Comparison of ENCODE assay signal across 9 cellular contexts in genomic region chr9:107274953-107275422, GRCh38. TPM values are rescaled to one million over a fixed set of nuclear protein-coding genes. Genes with fewer than 3 reads are reported as not detected.
DNase-seq lines count a peak whose midpoint lies in the region; ATAC-seq and TF ChIP-seq lines count a peak whose summit lies in the region.
"Had no signal": no experiment of that assay in that cellular context is flagged by ENCODE, and none has a peak within 500 bp of the region (broad histone marks: within the 10 kb centered on the region; RNA-seq: fewer than 3 reads in every experiment).

No MANE protein-coding gene starts in this region.

- DNase-seq in AG09309 (ENCODE audit: low read depth) (peak; percentile 99), brain microvascular endothelial cell (peak; percentile 98), left colon (no peak), H9 (no peak)
- DNase-seq: DND-41 had no signal

- H3K9ac ChIP-seq in KMS-11 = no peak overlapping the region
- H3K9ac ChIP-seq in H9 (ENCODE audit: extremely low read depth, insufficient read length, low read length) = no peak overlapping the region

- no peaks in the 10 kb centered on the region for H3K23me2 ChIP-seq in H9 (ENCODE audit: insufficient read length, low read depth, low read length, poor library complexity, severe bottlenecking)

- no peak overlapping the region for H3K23ac ChIP-seq in H9 (ENCODE audit: insufficient read length, low read depth, low read length)

- no peak overlapping the region for H2AK5ac ChIP-seq in H9 (ENCODE audit: insufficient read length, low read length)

- no peaks in the 10 kb centered on the region for H4K20me1 ChIP-seq in KMS-11 (ENCODE audit: insufficient read depth)
- no peaks in the 10 kb centered on the region for H4K20me1 ChIP-seq in H9 (ENCODE audit: control insufficient read depth, insufficient read depth, insufficient read length)

- ATAC-seq in HG02642 (IDR thresholded peaks at IDR 0.05; ENCODE audit: poor library complexity, unreplicated experiment) = no peak
- ATAC-seq in left colon = no peak
- no peak for ATAC-seq in HG03439 (IDR thresholded peaks at IDR 0.05; ENCODE audit: unreplicated experiment)

- no peak overlapping the region for H3T11ph ChIP-seq in H9 (ENCODE audit: low read length)

- H4K5ac ChIP-seq in H9 (ENCODE audit: insufficient read length, low read depth, low read length) = no peak overlapping the region

- H2BK12ac ChIP-seq in H9 (ENCODE audit: insufficient read length, low read depth, low read length) = no peak overlapping the region

- no peak overlapping the region for H3K14ac ChIP-seq in H9 (ENCODE audit: insufficient read depth, low read length)

- in situ Hi-C loops in brain microvascular endothelial cell (cut with HindIII; ENCODE audit: low pct_ligation_motif_present, low sequenced_read_pairs) = no loop called here

- no peak overlapping the region for H3K4ac ChIP-seq in H9 (ENCODE audit: low read depth, low read length)

- peak overlapping the region; percentile 14; the same call in 1 of the 2 replicates for H3K4me2 ChIP-seq in KMS-11
- H3K4me2 ChIP-seq in H9 (ENCODE audit: insufficient read depth, insufficient read length, low read length) = no peak overlapping the region

- H3K27ac ChIP-seq in KMS-11 = no peak overlapping the region
- peak overlapping the region; percentile 45 for H3K27ac ChIP-seq in brain microvascular endothelial cell
- H3K27ac ChIP-seq in mesodermal cell (ENCODE audit: low read depth, low read length, severe bottlenecking) = peak overlapping the region; percentile 62
- H3K27ac ChIP-seq in H9 (ENCODE audit: insufficient read length, low read depth, low read length) = no peak overlapping the region

- H3K27me3 Mint-ChIP-seq in H9 (ENCODE audit: low read depth) = no peaks in the 10 kb centered on the region; the same call in 1 of the 2 replicates

- H3K56ac ChIP-seq in H9 (ENCODE audit: insufficient read length, low read depth, low read length) = no peak overlapping the region

- H3K4me1 Mint-ChIP-seq in H9 = peaks cover 14% of the 10 kb centered on the region in 2 experiments

- H3K79me2 ChIP-seq in KMS-11 (ENCODE audit: insufficient read depth, low read depth) (no peaks in the 10 kb centered on the region), H9 (ENCODE audit: insufficient read depth, low read length) (no peaks in the 10 kb centered on the region)

- H4K8ac ChIP-seq in H9 (replicated peaks; ENCODE audit: insufficient read length, low read depth, low read length) = no peak overlapping the region

- H3K79me1 ChIP-seq in H9 (ENCODE audit: insufficient read depth, low read depth, low read length, poor library complexity, severe bottlenecking) = no peaks in the 10 kb centered on the region

- H3K36me3 Mint-ChIP-seq in H9 (ENCODE audit: insufficient read depth in 1 of 3, low read depth in 3 of 3) = no peaks in the 10 kb centered on the region

- WGBS in mesodermal cell (ENCODE audit: insufficient coverage in 2 of 2), 2 experiments = 75 to 95% methylated on average over 4 of the region's 4 CpGs
- no CpG with 5 or more reads among the region's 4 CpGs for WGBS in H9 (ENCODE audit: extremely low coverage, insufficient read length, low lambda C conversion rate)

- no peak overlapping the region for H3K27ac Mint-ChIP-seq in H9

- no peak overlapping the region for H2BK5ac ChIP-seq in H9 (ENCODE audit: insufficient read length, low read length)

- H2BK20ac ChIP-seq in H9 (ENCODE audit: low read depth, low read length, poor library complexity, severe bottlenecking) = no peak overlapping the region

- H2AFZ ChIP-seq in KMS-11 (ENCODE audit: low read depth) (no peak overlapping the region), H9 (ENCODE audit: low read length) (no peak overlapping the region)

- no peaks in the 10 kb centered on the region for H3K9me3 ChIP-seq in mesodermal cell (ENCODE audit: control insufficient read depth, low read length)
- no peaks in the 10 kb centered on the region for H3K9me3 ChIP-seq in H9 (ENCODE audit: control insufficient read depth, low read depth, low read length)

- H3K27me3 ChIP-seq in KMS-11 (ENCODE audit: insufficient read depth, low read depth) = no peaks in the 10 kb centered on the region
- H3K27me3 ChIP-seq in brain microvascular endothelial cell (replicated peaks) = no peaks in the 10 kb centered on the region
- H3K27me3 ChIP-seq in H9 (ENCODE audit: insufficient read depth, low read length) = no peaks in the 10 kb centered on the region

- TF ChIP-seq CTCF in AG09309 (IDR thresholded peaks at IDR 0.05; ENCODE audit: control insufficient read depth, insufficient read depth, low read depth, low read length, missing control alignments) = no peak
- no peak for TF ChIP-seq CTCF in KMS-11 (conservative IDR thresholded peaks at IDR 0.05; ENCODE audit: low read depth, low read length)
- TF ChIP-seq CTCF in brain microvascular endothelial cell (IDR thresholded peaks at IDR 0.05; ENCODE audit: low read depth, low read length, missing control alignments) = no peak
- no peak for TF ChIP-seq CTCF in H9 (conservative IDR thresholded peaks at IDR 0.05)

- H3K9me3 Mint-ChIP-seq in H9 = no peaks in the 10 kb centered on the region

- H2BK15ac ChIP-seq in H9 (ENCODE audit: low read depth, low read length) = no peak overlapping the region

- intact Hi-C loops in left colon (cut with DNase I, micrococcal nuclease) = no loop called here

- no peak overlapping the region for H4K91ac ChIP-seq in H9 (ENCODE audit: insufficient read length, low read depth, low read length)

- H3K4me3 ChIP-seq in AG09309 (ENCODE audit: control insufficient read depth, low read depth, low read length) = no peak overlapping the region
- H3K4me3 ChIP-seq in KMS-11 (IDR thresholded peaks at IDR 0.05; ENCODE audit: insufficient read depth, low read depth, low read length) = no peak overlapping the region
- H3K4me3 ChIP-seq in brain microvascular endothelial cell (ENCODE audit: low read depth, low read length) = no peak overlapping the region
- no peak overlapping the region for H3K4me3 ChIP-seq in mesodermal cell (ENCODE audit: extremely low read depth, insufficient read depth, low read length, poor library complexity, severe bottlenecking)

- no peak overlapping the region for H3K18ac ChIP-seq in H9 (ENCODE audit: insufficient read length, low read depth, low read length)

- H3K4me3 Mint-ChIP-seq in H9 = no peak overlapping the region

- no peaks in the 10 kb centered on the region for H3K36me3 ChIP-seq in KMS-11 (ENCODE audit: insufficient read depth)
- H3K36me3 ChIP-seq in brain microvascular endothelial cell (replicated peaks) = no peaks in the 10 kb centered on the region
- H3K36me3 ChIP-seq in mesodermal cell (ENCODE audit: control insufficient read depth, insufficient read depth, low read length) = no peaks in the 10 kb centered on the region

- H3K4me1 ChIP-seq in KMS-11 (ENCODE audit: low read depth, poor library complexity, severe bottlenecking) = peaks cover 24% of the 10 kb centered on the region
- H3K4me1 ChIP-seq in mesodermal cell (ENCODE audit: control insufficient read depth, insufficient read depth, low read length, poor library complexity, severe bottlenecking) = peaks cover 33% of the 10 kb centered on the region
- H3K4me1 ChIP-seq in H9 (ENCODE audit: insufficient read depth, low read length) = no peaks in the 10 kb centered on the region; the same call in 1 of the 2 replicates

- no peak overlapping the region for H2BK120ac ChIP-seq in H9 (ENCODE audit: low read depth, low read length, poor library complexity, severe bottlenecking)

RNA-seq across cellular contexts. Expression of gene RAD23B, which starts 8.1 kb away (rescaled TPM):
- polyA plus RNA-seq in mesodermal cell (2013, experiment 1 of 2) = 152 TPM
- 155 TPM for polyA plus RNA-seq in mesodermal cell (2013, experiment 2 of 2)
- 10 to 100 TPM; 93.9 to 99.0 TPM for total RNA-seq in left colon
- 154 and 165 TPM in 2 replicates for total RNA-seq in H9 (2021)

Comparison
In these comparisons a context has a peak if more than half of its experiments do, and no peak if none do; other contexts are left out.
1. DNase-seq: peak in AG09309 (single experiment) and brain microvascular endothelial cell (single experiment); none in left colon (0 of 2) and H9 (single experiment).
2. H3K27ac ChIP-seq: peak in brain microvascular endothelial cell (single experiment) and mesodermal cell (single experiment); none in KMS-11 (single experiment) and H9 (single experiment).